ENCODE assay signal across 21 cellular contexts in the genomic region with DNA sequence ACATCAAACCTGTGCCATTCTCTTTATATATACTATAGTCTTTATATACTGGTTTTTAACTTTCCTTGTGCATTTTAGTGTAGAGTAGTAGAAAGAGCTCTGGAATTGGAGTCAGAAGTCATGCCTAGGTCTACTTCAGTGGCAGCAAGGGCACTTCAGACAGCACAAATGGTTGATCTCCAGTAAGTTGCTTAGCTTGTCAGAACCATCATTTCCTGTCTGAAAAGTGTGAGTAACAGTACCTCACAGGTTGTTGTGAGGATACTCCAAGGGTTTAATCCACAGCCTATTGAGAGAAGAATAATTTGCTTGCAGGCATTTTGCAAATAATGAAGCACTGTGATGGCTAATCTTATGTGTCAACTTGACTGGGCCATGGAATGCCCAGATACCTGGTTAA.
A peak's percentile ranks its signal among the peaks of the same experiment; 100 is the strongest.
DNase-seq lines count a peak whose midpoint lies in the region; ATAC-seq and TF ChIP-seq lines count a peak whose summit lies in the region.
"Had no signal": no experiment of that assay in that cellular context is flagged by ENCODE, and none has a peak within 500 bp of the region (broad histone marks: within the 10 kb centered on the region; RNA-seq: fewer than 3 reads in every experiment).

No MANE protein-coding gene starts in this region.

- H3K27me3 Mint-ChIP-seq in activated naive CD8-positive, alpha-beta T cell treated with anti-CD3 and anti-CD28 coated beads, Interleukin-2, amount 10 ng/mL, durations not matched to agents 7 days and 5 days = no peaks in the 10 kb centered on the region
- no peaks in the 10 kb centered on the region for H3K27me3 Mint-ChIP-seq in activated naive CD8-positive, alpha-beta T cell treated with anti-CD3 and anti-CD28 coated beads, Interleukin-2, amount 50 U/mL, for 24 hours
- H3K27me3 Mint-ChIP-seq: CD4-positive, alpha-beta T cell; CD8-positive, alpha-beta memory T cell had no signal

- H3K36me3 Mint-ChIP-seq in activated naive CD8-positive, alpha-beta T cell treated with anti-CD3 and anti-CD28 coated beads, Interleukin-2, amount 10 ng/mL, durations not matched to agents 7 days and 5 days = no peaks in the 10 kb centered on the region
- no peaks in the 10 kb centered on the region for H3K36me3 Mint-ChIP-seq in activated naive CD8-positive, alpha-beta T cell treated with anti-CD3 and anti-CD28 coated beads, Interleukin-2, amount 50 U/mL, for 24 hours (ENCODE audit: low read depth)
- H3K36me3 Mint-ChIP-seq: CD14-positive monocyte had no signal

- peak; percentile 47 for ATAC-seq in activated naive CD8-positive, alpha-beta T cell treated with anti-CD3 and anti-CD28 coated beads, Interleukin-2, amount 10 ng/mL, durations not matched to agents 7 days and 5 days (ENCODE audit: low read depth)
- no peak for ATAC-seq in activated naive CD8-positive, alpha-beta T cell treated with anti-CD3 and anti-CD28 coated beads, Interleukin-2, amount 50 U/mL, for 24 hours
- ATAC-seq in HG03354 (IDR thresholded peaks at IDR 0.05; ENCODE audit: poor library complexity, severe bottlenecking, unreplicated experiment) = no peak
- ATAC-seq: GM12878 had no signal

- DNase-seq in activated naive CD8-positive, alpha-beta T cell treated with anti-CD3 and anti-CD28 coated beads, Interleukin-2, amount 10 ng/mL, durations not matched to agents 7 days and 5 days = no peak
- DNase-seq in activated naive CD8-positive, alpha-beta T cell treated with anti-CD3 and anti-CD28 coated beads, Interleukin-2, amount 50 U/mL, for 24 hours = no peak
- peak; percentile 16 for DNase-seq in epithelial cell of esophagus (ENCODE audit: low read depth)
- peak; percentile 2 for DNase-seq in renal cortical epithelial cell (ENCODE audit: low read depth)
- DNase-seq in AG20443 (ENCODE audit: low spot score) = no peak
- no peak for DNase-seq in NCI-H1694 (lab: John Stamatoyannopoulos, UW)
- DNase-seq: AML-193; BE2C; CD4-positive, alpha-beta T cell; CD8-positive, alpha-beta memory T cell; DMS 273 treated with DMSO at 0.1 percent for 48 hours; DMS79; EL; GDM1; GM23248; H7; HCEC 1CT had no signal

- peaks cover 23% of the 10 kb centered on the region for H3K4me1 Mint-ChIP-seq in activated naive CD8-positive, alpha-beta T cell treated with anti-CD3 and anti-CD28 coated beads, Interleukin-2, amount 10 ng/mL, durations not matched to agents 7 days and 5 days
- peaks cover 16% of the 10 kb centered on the region for H3K4me1 Mint-ChIP-seq in activated naive CD8-positive, alpha-beta T cell treated with anti-CD3 and anti-CD28 coated beads, Interleukin-2, amount 50 U/mL, for 24 hours

- POLR2A ChIA-PET in activated naive CD8-positive, alpha-beta T cell treated with anti-CD3 and anti-CD28 coated beads, Interleukin-2, amount 10 ng/mL, durations not matched to agents 7 days and 5 days (lab: Charles Lee) = no interaction called here

- H3K27ac Mint-ChIP-seq in activated naive CD8-positive, alpha-beta T cell treated with anti-CD3 and anti-CD28 coated beads, Interleukin-2, amount 10 ng/mL, durations not matched to agents 7 days and 5 days = no peak overlapping the region
- H3K27ac Mint-ChIP-seq in activated naive CD8-positive, alpha-beta T cell treated with anti-CD3 and anti-CD28 coated beads, Interleukin-2, amount 50 U/mL, for 24 hours = no peak overlapping the region
- H3K27ac Mint-ChIP-seq: CD14-positive monocyte; CD4-positive, alpha-beta T cell; CD8-positive, alpha-beta memory T cell had no signal

- H3K9me3 Mint-ChIP-seq in activated naive CD8-positive, alpha-beta T cell treated with anti-CD3 and anti-CD28 coated beads, Interleukin-2, amount 10 ng/mL, durations not matched to agents 7 days and 5 days = peaks cover 2% of the 10 kb centered on the region
- H3K9me3 Mint-ChIP-seq in activated naive CD8-positive, alpha-beta T cell treated with anti-CD3 and anti-CD28 coated beads, Interleukin-2, amount 50 U/mL, for 24 hours = no peaks in the 10 kb centered on the region
- H3K9me3 Mint-ChIP-seq: CD14-positive monocyte; CD4-positive, alpha-beta T cell; CD8-positive, alpha-beta memory T cell had no signal

- TF ChIP-seq CTCF in epithelial cell of esophagus (IDR thresholded peaks at IDR 0.05; ENCODE audit: insufficient read depth, low read depth, low read length, missing control alignments) = no peak

- no peak overlapping the region for H3K4me3 Mint-ChIP-seq in activated naive CD8-positive, alpha-beta T cell treated with anti-CD3 and anti-CD28 coated beads, Interleukin-2, amount 10 ng/mL, durations not matched to agents 7 days and 5 days
- no peak overlapping the region for H3K4me3 Mint-ChIP-seq in activated naive CD8-positive, alpha-beta T cell treated with anti-CD3 and anti-CD28 coated beads, Interleukin-2, amount 50 U/mL, for 24 hours
- H3K4me3 Mint-ChIP-seq: CD14-positive monocyte; CD4-positive, alpha-beta T cell; CD8-positive, alpha-beta memory T cell had no signal

- no peak overlapping the region for H3K4me3 ChIP-seq in epithelial cell of esophagus (ENCODE audit: low read length)
- H3K4me3 ChIP-seq: BLaER1 treated with 17β-estradiol and CSF1 and Interleukin-3, amounts not matched to agents 10 nM and 100 nM; GM12878; GM23248 had no signal

Comparison
In these comparisons a context has a peak if more than half of its experiments do, and no peak if none do; other contexts are left out.
1. DNase-seq: peak in epithelial cell of esophagus (single experiment) and renal cortical epithelial cell (single experiment); none in activated naive CD8-positive, alpha-beta T cell treated with anti-CD3 and anti-CD28 coated beads, Interleukin-2, amount 10 ng/mL, durations not matched to agents 7 days and 5 days (single experiment), activated naive CD8-positive, alpha-beta T cell treated with anti-CD3 and anti-CD28 coated beads, Interleukin-2, amount 50 U/mL, for 24 hours (single experiment), AG20443 (single experiment) and NCI-H1694 (single experiment).